In genomic region chr10:78973901-78974408, GRCh38 we compare ENCODE assay signal across 8 cellular contexts.
DNase-seq lines count a peak whose midpoint lies in the region; ATAC-seq and TF ChIP-seq lines count a peak whose summit lies in the region.

No MANE protein-coding gene starts in this region.

- no peaks in the 10 kb centered on the region for H3K27me3 ChIP-seq in CD4-positive, alpha-beta T cell (ENCODE audit: control insufficient read depth, insufficient read depth, low read length)
- H3K27me3 ChIP-seq in thyroid gland, result no peaks in the 10 kb centered on the region

- peak in 9 of 10 experiments; percentile 7 to 53 (median 24) for DNase-seq in CD4-positive, alpha-beta T cell
- DNase-seq in NCI-H748 treated with DMSO at 0.1 percent for 48 hours (lab: John Stamatoyannopoulos, UW) (peak; percentile 72), activated T-helper 1 cell treated with Interleukin-2 at 50 U/mL for 16 hours (ENCODE audit: low read depth) (peak; percentile 22), fibroblast of the aortic adventitia (ENCODE audit: low read depth) (peak; percentile 76), thyroid gland (peak; percentile 91)
- no peak for DNase-seq in natural killer cell treated with Interleukin-12 subunit alpha and Interleukin-12 subunit beta and Interleukin-15 and Interleukin-18, amount 100 ng/mL, for 72 hours (ENCODE audit: low spot score)

- H3K9me3 Mint-ChIP-seq in CD4-positive, alpha-beta T cell, result no peaks in the 10 kb centered on the region
- H3K9me3 Mint-ChIP-seq in natural killer cell treated with Interleukin-12 subunit alpha and Interleukin-12 subunit beta and Interleukin-15 and Interleukin-18, amount 100 ng/mL, for 72 hours, result no peaks in the 10 kb centered on the region

- no peak overlapping the region for H3K27ac ChIP-seq in CD4-positive, alpha-beta T cell (ENCODE audit: low read depth, low read length)
- H3K27ac ChIP-seq in thyroid gland, result peak overlapping the region; percentile 99

- H3K4me1 ChIP-seq in thyroid gland, result peaks cover 50 to 57% of the 10 kb centered on the region in 2 donors

- ATAC-seq in CD4-positive, alpha-beta T cell (ENCODE audit: poor library complexity), result peak; percentile 40
- peak; percentile 59 for ATAC-seq in GM19455 (IDR thresholded peaks at IDR 0.05; ENCODE audit: unreplicated experiment)
- ATAC-seq in HG03571 (IDR thresholded peaks at IDR 0.05; ENCODE audit: unreplicated experiment), result peak; percentile 35
- ATAC-seq in natural killer cell treated with Interleukin-12 subunit alpha and Interleukin-12 subunit beta and Interleukin-15 and Interleukin-18, amount 100 ng/mL, for 72 hours, result peak; percentile 3 to 42

- no peaks in the 10 kb centered on the region for H3K9me3 ChIP-seq in CD4-positive, alpha-beta T cell (ENCODE audit: control insufficient read depth, low read length)
- H3K9me3 ChIP-seq in thyroid gland, result no peaks in the 10 kb centered on the region

- no peaks in the 10 kb centered on the region for H3K36me3 Mint-ChIP-seq in CD4-positive, alpha-beta T cell (ENCODE audit: low read depth)
- no peaks in the 10 kb centered on the region for H3K36me3 Mint-ChIP-seq in natural killer cell treated with Interleukin-12 subunit alpha and Interleukin-12 subunit beta and Interleukin-15 and Interleukin-18, amount 100 ng/mL, for 72 hours

- TF ChIP-seq POLR2A in thyroid gland (IDR thresholded peaks at IDR 0.05), result peak in 1 of 2 donors; percentile 24

- H3K36me3 ChIP-seq in thyroid gland, result no peaks in the 10 kb centered on the region

- intact Hi-C loops in CD4-positive, alpha-beta T cell (cut with DNase I, micrococcal nuclease), result loop anchor here (5.0 to 10.0 kb wide), 3 partner anchors 93 to 669 kb away; partner anchors contain the start of genes PPIF (in 1 of the 2) and ZMIZ1 (in 1 of the 2)
- intact Hi-C loops in thyroid gland (cut with DNase I), result loop anchor here (5.0 kb wide), 1 partner anchor 93 kb away; the partner anchor contains the start of gene ZMIZ1

- TF ChIP-seq CTCF in CD4-positive, alpha-beta T cell (IDR thresholded peaks at IDR 0.05), result no peak
- peak; percentile 18 for TF ChIP-seq CTCF in fibroblast of the aortic adventitia (IDR thresholded peaks at IDR 0.05; ENCODE audit: insufficient read depth, low read length)
- no peak for TF ChIP-seq CTCF in thyroid gland (IDR thresholded peaks at IDR 0.05)

- WGBS in thyroid gland, 2 donors, result 0 to 1% methylated on average over 5 to 18 of the region's 41 CpGs

- CTCF ChIA-PET in CD4-positive, alpha-beta T cell (lab: Charles Lee), result no interaction called here

- peaks cover 15% of the 10 kb centered on the region for H3K4me1 Mint-ChIP-seq in CD4-positive, alpha-beta T cell (ENCODE audit: low read depth)
- H3K4me1 Mint-ChIP-seq in natural killer cell treated with Interleukin-12 subunit alpha and Interleukin-12 subunit beta and Interleukin-15 and Interleukin-18, amount 100 ng/mL, for 72 hours (ENCODE audit: low read depth in 2 of 2), result peaks cover 47 to 48% of the 10 kb centered on the region in 2 donors

- POLR2A ChIA-PET in CD4-positive, alpha-beta T cell (lab: Charles Lee), result interaction anchor here (0.6 to 2.2 kb wide), 6 partner anchors 30 to 93 kb away, joined by 3 to 8 read pairs (median 5); no protein-coding TSS in a partner anchor

- no peaks in the 10 kb centered on the region for H3K27me3 Mint-ChIP-seq in CD4-positive, alpha-beta T cell
- peaks cover 0 to 15% of the 10 kb centered on the region in 2 donors for H3K27me3 Mint-ChIP-seq in natural killer cell treated with Interleukin-12 subunit alpha and Interleukin-12 subunit beta and Interleukin-15 and Interleukin-18, amount 100 ng/mL, for 72 hours

- peak overlapping the region; percentile 73 for H3K27ac Mint-ChIP-seq in CD4-positive, alpha-beta T cell
- H3K27ac Mint-ChIP-seq in natural killer cell treated with Interleukin-12 subunit alpha and Interleukin-12 subunit beta and Interleukin-15 and Interleukin-18, amount 100 ng/mL, for 72 hours, result peak overlapping the region; percentile 92 to 98

- H3K4me3 Mint-ChIP-seq in CD4-positive, alpha-beta T cell, result peak overlapping the region; percentile 96
- H3K4me3 Mint-ChIP-seq in natural killer cell treated with Interleukin-12 subunit alpha and Interleukin-12 subunit beta and Interleukin-15 and Interleukin-18, amount 100 ng/mL, for 72 hours, result peak overlapping the region; percentile 94

- peak overlapping the region; percentile 42 for H3K4me3 ChIP-seq in fibroblast of the aortic adventitia (ENCODE audit: low read depth, low read length)
- peak overlapping the region in 1 of 3 donors; percentile 31 for H3K4me3 ChIP-seq in thyroid gland (replicated peaks in 1 of 3)
